ENCODE assay signal across 10 cellular contexts in genomic region chr4:129094347-129094746, GRCh38. TPM values are rescaled to one million over a fixed set of nuclear protein-coding genes. Genes with fewer than 3 reads are reported as not detected.
DNase-seq lines count a peak whose midpoint lies in the region; ATAC-seq and TF ChIP-seq lines count a peak whose summit lies in the region.
"Had no signal": no experiment of that assay in that cellular context is flagged by ENCODE, and none has a peak within 500 bp of the region (broad histone marks: within the 10 kb centered on the region; RNA-seq: fewer than 3 reads in every experiment).

No MANE protein-coding gene starts in this region.

- peak; percentile 8 for DNase-seq in DMS 273 (lab: John Stamatoyannopoulos, UW; ENCODE audit: unreplicated experiment)
- DNase-seq in DMS 273 treated with DMSO at 0.1 percent for 48 hours (lab: John Stamatoyannopoulos, UW): no peak
- DNase-seq: activated CD4-positive, alpha-beta T cell treated with anti-CD3 and anti-CD28 coated beads for 4 hours had no signal

- H3K9me3 Mint-ChIP-seq in brain: peaks cover 0 to 3% (median 0%) of the 10 kb centered on the region in 5 experiments
- H3K9me3 Mint-ChIP-seq: central memory CD8-positive, alpha-beta T cell had no signal

- no peak for ATAC-seq in GM21526 (IDR thresholded peaks at IDR 0.05; ENCODE audit: low FRiP score, unreplicated experiment)
- ATAC-seq in GM21390 (IDR thresholded peaks at IDR 0.05; ENCODE audit: unreplicated experiment): no peak
- no peak for ATAC-seq in HG02885 (IDR thresholded peaks at IDR 0.05; ENCODE audit: poor library complexity, unreplicated experiment)

- H3K27ac Mint-ChIP-seq in brain: peak overlapping the region in 3 of 5 experiments; percentile 41 to 51 (median 46)

- H3K27me3 ChIP-seq in KMS-11 (ENCODE audit: insufficient read depth, low read depth) (no peaks in the 10 kb centered on the region), neutrophil (no peaks in the 10 kb centered on the region)

- peak overlapping the region in 2 of 5 experiments; percentile 74 to 95 for H3K4me3 Mint-ChIP-seq in brain

- H2AFZ ChIP-seq in KMS-11 (ENCODE audit: low read depth): peak overlapping the region; percentile 91; the same call in 1 of the 2 replicates

- H3K36me3 ChIP-seq in KMS-11 (ENCODE audit: insufficient read depth) (no peaks in the 10 kb centered on the region), neutrophil (no peaks in the 10 kb centered on the region)

- peaks cover 36% of the 10 kb centered on the region for H3K79me2 ChIP-seq in KMS-11 (ENCODE audit: insufficient read depth, low read depth)

- H4K20me1 ChIP-seq in KMS-11 (ENCODE audit: insufficient read depth): no peaks in the 10 kb centered on the region

- peaks cover 48% of the 10 kb centered on the region for H3K4me1 Mint-ChIP-seq in brain

- peaks cover 4% of the 10 kb centered on the region for H3K36me3 Mint-ChIP-seq in brain

- TF ChIP-seq CTCF in KMS-11 (conservative IDR thresholded peaks at IDR 0.05; ENCODE audit: low read depth, low read length) (no peak), brain (conservative IDR thresholded peaks at IDR 0.05) (no peak), neutrophil (IDR thresholded peaks at IDR 0.05) (no peak)

- H3K27me3 Mint-ChIP-seq in brain: peaks cover 4% of the 10 kb centered on the region
- H3K27me3 Mint-ChIP-seq: central memory CD8-positive, alpha-beta T cell had no signal

- peaks cover 32% of the 10 kb centered on the region for H3K4me1 ChIP-seq in KMS-11 (ENCODE audit: low read depth, poor library complexity, severe bottlenecking)
- H3K4me1 ChIP-seq in neutrophil (ENCODE audit: control insufficient read depth in 1 of 2, insufficient read depth in 1 of 2, low read depth in 1 of 2, low read length in 1 of 2): peaks cover 57 to 61% of the 10 kb centered on the region in 2 experiments

- H3K4me2 ChIP-seq in KMS-11: peak overlapping the region; percentile 69

- no peaks in the 10 kb centered on the region for H3K9me3 ChIP-seq in neutrophil

- H3K9ac ChIP-seq in KMS-11: no peak overlapping the region

- H3K4me3 ChIP-seq in KMS-11 (IDR thresholded peaks at IDR 0.05; ENCODE audit: insufficient read depth, low read depth, low read length) (no peak overlapping the region), neutrophil (ENCODE audit: low read depth in 1 of 2, low read length in 1 of 2) (peak overlapping the region; percentile 82 to 98)

- H3K27ac ChIP-seq in KMS-11 (peak overlapping the region; percentile 96; the same call in 1 of the 2 replicates), neutrophil (peak overlapping the region; percentile 94)

RNA-seq across cellular contexts. Expression of gene SCLT1, which starts 1.0 kb away (rescaled TPM):
- polyA plus RNA-seq in brain (ENCODE audit: insufficient read depth, low read depth, low replicate concordance): 2.6 TPM

RNA-seq across cellular contexts. Expression of gene C4orf33, which starts 1.6 kb away (rescaled TPM):
- polyA plus RNA-seq in brain (ENCODE audit: insufficient read depth, low read depth, low replicate concordance): 1.9 TPM
